1 cellular context compared by ENCODE assay signal in genomic region chr17:28466521-28467048, GRCh38.
TF ChIP-seq lines count a peak whose summit lies in the region.

No MANE protein-coding gene starts in this region.

TF ChIP-seq in K562, 482 proteins besides CTCF, POLR2A, EP300 and RAD21 (continued from another document and continues in another):
- TF ChIP-seq RBBP5 (IDR thresholded peaks at IDR 0.05; ENCODE audit: borderline replicate concordance, insufficient read depth, low read length, poor library complexity, severe bottlenecking), result no peak
- no peak for TF ChIP-seq PYGO2 (tag; IDR thresholded peaks at IDR 0.05)
- TF ChIP-seq ZNF445 (CRISPR knock-in tag; IDR thresholded peaks at IDR 0.05; ENCODE audit: low read depth), result no peak
- peak; percentile 97 to 98 for TF ChIP-seq KDM1A (IDR thresholded peaks at IDR 0.05)
- no peak for TF ChIP-seq ZNF668 (CRISPR knock-in tag; IDR thresholded peaks at IDR 0.05)
- no peak for TF ChIP-seq RFX1 (IDR thresholded peaks at IDR 0.05)
- no peak for TF ChIP-seq BRF2 (IDR thresholded peaks at IDR 0.05; ENCODE audit: borderline replicate concordance, insufficient read depth, insufficient read length)
- TF ChIP-seq NR3C1 (CRISPR knock-in tag; IDR thresholded peaks at IDR 0.05), result no peak
- no peak for TF ChIP-seq ZNF785 (CRISPR knock-in tag; IDR thresholded peaks at IDR 0.05)
- TF ChIP-seq TAF7 (tag; IDR thresholded peaks at IDR 0.05), result no peak
- TF ChIP-seq ZNF354B (CRISPR knock-in tag; IDR thresholded peaks at IDR 0.05), result no peak
- TF ChIP-seq ATF6 (CRISPR knock-in tag; IDR thresholded peaks at IDR 0.05), result no peak
- TF ChIP-seq TEAD4 (IDR thresholded peaks at IDR 0.05; ENCODE audit: low read length), result peak; percentile 67
- TF ChIP-seq TEAD4 (CRISPR knock-in tag; IDR thresholded peaks at IDR 0.05; ENCODE audit: borderline replicate concordance), result no peak
- TF ChIP-seq RCOR1 (IDR thresholded peaks at IDR 0.05; ENCODE audit: borderline replicate concordance in 1 of 2, low read depth in 2 of 2, low read length in 2 of 2), result peak in 1 of 2 experiments; percentile 94; a peak in 2 of 4 replicates
- peak; percentile 41; the same call in 1 of the 2 replicates for TF ChIP-seq SMAD4 (CRISPR knock-in tag; conservative IDR thresholded peaks at IDR 0.05)
- no peak for TF ChIP-seq HDGF (IDR thresholded peaks at IDR 0.05)
- no peak for TF ChIP-seq ZNF592 (IDR thresholded peaks at IDR 0.05)
- TF ChIP-seq DPF2 (IDR thresholded peaks at IDR 0.05), result peak; percentile 74
- TF ChIP-seq ZNF764 (CRISPR knock-in tag; IDR thresholded peaks at IDR 0.05; ENCODE audit: low read depth), result no peak
- TF ChIP-seq ATF4 (CRISPR knock-in tag; IDR thresholded peaks at IDR 0.05), result peak; percentile 78
- TF ChIP-seq XRCC5 (IDR thresholded peaks at IDR 0.05; ENCODE audit: low read depth, low read length), result no peak
- TF ChIP-seq ZNF589 (CRISPR knock-in tag; IDR thresholded peaks at IDR 0.05; ENCODE audit: low read depth), result no peak
- TF ChIP-seq MTA1 (IDR thresholded peaks at IDR 0.05; ENCODE audit: borderline replicate concordance), result no peak
- TF ChIP-seq PHF21A (IDR thresholded peaks at IDR 0.05; ENCODE audit: borderline replicate concordance, low read depth), result peak; percentile 82; the same call in 1 of the 2 replicates
- no peak for TF ChIP-seq ZMIZ1 (IDR thresholded peaks at IDR 0.05; ENCODE audit: low read depth in 2 of 2, low read length in 2 of 2)
- peak in 1 of 2 experiments; percentile 42 for TF ChIP-seq NCOA2 (IDR thresholded peaks at IDR 0.05; ENCODE audit: partially characterized antibody in 2 of 2)
- no peak for TF ChIP-seq ZNF511 (CRISPR knock-in tag; IDR thresholded peaks at IDR 0.05)
- no peak for TF ChIP-seq CSDE1 (IDR thresholded peaks at IDR 0.05)
- TF ChIP-seq E2F5 (CRISPR knock-in tag; IDR thresholded peaks at IDR 0.05), result no peak
- no peak for TF ChIP-seq CREB5 (CRISPR knock-in tag; IDR thresholded peaks at IDR 0.05)
- TF ChIP-seq PREB (CRISPR knock-in tag; IDR thresholded peaks at IDR 0.05), result no peak
- no peak for TF ChIP-seq ZKSCAN3 (CRISPR knock-in tag; IDR thresholded peaks at IDR 0.05)
- TF ChIP-seq SMARCE1 (IDR thresholded peaks at IDR 0.05), result peak; percentile 41; the same call in 1 of the 2 replicates
- TF ChIP-seq CBX5 (IDR thresholded peaks at IDR 0.05; ENCODE audit: borderline replicate concordance, low read depth), result no peak
- TF ChIP-seq RREB1 (CRISPR knock-in tag; IDR thresholded peaks at IDR 0.05), result no peak
- TF ChIP-seq ZBTB17 (CRISPR knock-in tag; IDR thresholded peaks at IDR 0.05), result no peak
- no peak for TF ChIP-seq ZNF212 (CRISPR knock-in tag; IDR thresholded peaks at IDR 0.05)
- no peak for TF ChIP-seq RFX7 (CRISPR knock-in tag; IDR thresholded peaks at IDR 0.05)
- no peak for TF ChIP-seq BRD4 (IDR thresholded peaks at IDR 0.05)
- no peak for TF ChIP-seq ZNF124 (CRISPR knock-in tag; IDR thresholded peaks at IDR 0.05)
- TF ChIP-seq GTF2A2 (tag; IDR thresholded peaks at IDR 0.05), result no peak
